Comparison of ENCODE assay signal across 33 cellular contexts in genomic region chr10:96578022-96578421, GRCh38. TPM values are rescaled to one million over a fixed set of nuclear protein-coding genes. Genes with fewer than 3 reads are reported as not detected.
DNase-seq lines count a peak whose midpoint lies in the region; ATAC-seq and TF ChIP-seq lines count a peak whose summit lies in the region.
"Had no signal": no experiment of that assay in that cellular context is flagged by ENCODE, and none has a peak within 500 bp of the region (broad histone marks: within the 10 kb centered on the region; RNA-seq: fewer than 3 reads in every experiment).

No MANE protein-coding gene starts in this region.

- TF ChIP-seq POLR2A in body of pancreas (IDR thresholded peaks at IDR 0.05): no peak
- no peak for TF ChIP-seq POLR2A in transverse colon (IDR thresholded peaks at IDR 0.05)

- H3K9me3 Mint-ChIP-seq in activated CD4-positive, alpha-beta T cell treated with anti-CD3 and anti-CD28 coated beads for 36 hours (ENCODE audit: low read depth): no peaks in the 10 kb centered on the region
- H3K9me3 Mint-ChIP-seq in immature natural killer cell: no peaks in the 10 kb centered on the region
- H3K9me3 Mint-ChIP-seq: activated CD4-positive, alpha-beta memory T cell treated with anti-CD3 and anti-CD28 coated beads for 36 hours; activated naive CD4-positive, alpha-beta T cell treated with anti-CD3 and anti-CD28 coated beads, Interleukin-2, amount 50 U/mL, for 24 hours; activated T-helper 2 cell treated with anti-CD3 and anti-CD28 coated beads, Interferon-gamma antibody, Interleukin-2, Interleukin-4, amounts not matched to agents 10 μg/mL and 5 μg/mL and 100 μg/mL, durations not matched to agents 14 hours and 24 hours and 36 hours; CD8-positive, alpha-beta memory T cell; dendritic cell treated with granulocyte-macrophage colony-stimulating factor and Interleukin-4, amounts not matched to agents 40 ng/mL and 50 ng/mL, for 4 days; H9 had no signal

- in situ Hi-C loops in transverse colon (cut with MboI; ENCODE audit: low pct_ligation_motif_present in 1 of 4, low pct_unique_long_range_greater_than_20kb in 1 of 4, low sequenced_read_pairs in 3 of 4): no loop called here

- peak overlapping the region in 3 of 4 donors; percentile 47 to 72 (median 67) for H3K27ac ChIP-seq in body of pancreas
- peak overlapping the region; percentile 34 to 65 (median 54) for H3K27ac ChIP-seq in transverse colon
- H3K27ac ChIP-seq: A549, testis, uterus, WERI-Rb-1 had no signal

- H3K27me3 Mint-ChIP-seq in activated CD4-positive, alpha-beta T cell treated with anti-CD3 and anti-CD28 coated beads for 36 hours: no peaks in the 10 kb centered on the region
- H3K27me3 Mint-ChIP-seq in immature natural killer cell (ENCODE audit: low read depth in 3 of 3): peaks cover 0 to 5% (median 0%) of the 10 kb centered on the region in 3 donors
- H3K27me3 Mint-ChIP-seq: activated CD4-positive, alpha-beta memory T cell treated with anti-CD3 and anti-CD28 coated beads for 36 hours; activated naive CD4-positive, alpha-beta T cell treated with anti-CD3 and anti-CD28 coated beads, Interleukin-2, amount 50 U/mL, for 24 hours; CD8-positive, alpha-beta memory T cell; dendritic cell treated with granulocyte-macrophage colony-stimulating factor and Interleukin-4, amounts not matched to agents 40 ng/mL and 50 ng/mL, for 4 days; stimulated activated naive B cell treated with anti-CD40 and anti-IgM and Interleukin-4, amounts not matched to agents 10 μg/mL and 1 μg/mL and 100 μg/mL, for 72 hours had no signal

- H3K36me3 Mint-ChIP-seq in activated CD4-positive, alpha-beta T cell treated with anti-CD3 and anti-CD28 coated beads for 36 hours (ENCODE audit: low read depth): peaks cover 41% of the 10 kb centered on the region
- peaks cover 0 to 12% (median 0%) of the 10 kb centered on the region in 3 donors for H3K36me3 Mint-ChIP-seq in immature natural killer cell

- CTCF ChIA-PET in activated CD4-positive, alpha-beta T cell treated with anti-CD3 and anti-CD28 coated beads for 36 hours (lab: Charles Lee): interaction anchor here (0.6 kb wide), 1 partner anchor 1299 kb away, joined by 3 read pairs; no protein-coding TSS in a partner anchor

- DNase-seq in activated CD4-positive, alpha-beta T cell treated with anti-CD3 and anti-CD28 coated beads for 36 hours: no peak
- no peak for DNase-seq in activated CD4-positive, alpha-beta T cell treated with anti-CD3 and anti-CD28 coated beads for 4 hours
- no peak for DNase-seq in body of pancreas
- DNase-seq in immature natural killer cell: no peak
- DNase-seq in transverse colon: no peak
- no peak for DNase-seq in superior temporal gyrus (ENCODE audit: extremely low spot score)
- DNase-seq: activated CD4-positive, alpha-beta memory T cell treated with anti-CD3 and anti-CD28 coated beads for 36 hours; activated CD8-positive, alpha-beta memory T cell treated with anti-CD3 and anti-CD28 coated beads, Interleukin-2, amount 50 U/mL, for 48 hours; AML-193; aorta; caudate nucleus; CD8-positive, alpha-beta memory T cell; GDM1; H9; kidney; MG63; NCI-H1105 treated with DMSO at 0.1 percent for 48 hours; NCI-H2029 treated with DMSO at 0.1 percent for 48 hours; NCI-H526 treated with DMSO at 0.1 percent for 48 hours; SHP77 treated with DMSO at 0.1 percent for 48 hours; stimulated activated naive B cell treated with anti-CD40 and anti-IgM and Interleukin-4, amounts not matched to agents 10 μg/mL and 1 μg/mL and 100 μg/mL, for 72 hours; testis; uterus; WERI-Rb-1 had no signal

- no peak for TF ChIP-seq EP300 in transverse colon (IDR thresholded peaks at IDR 0.05; ENCODE audit: low read depth)

- 24 to 30% methylated on average over 4 of the region's 4 CpGs for WGBS in body of pancreas, 2 donors
- 54 to 55% methylated on average over 4 of the region's 4 CpGs for WGBS in transverse colon (ENCODE audit: low coverage in 1 of 2), 2 donors

- no peak overlapping the region for H3K4me3 Mint-ChIP-seq in activated CD4-positive, alpha-beta T cell treated with anti-CD3 and anti-CD28 coated beads for 36 hours
- no peak overlapping the region for H3K4me3 Mint-ChIP-seq in immature natural killer cell
- H3K4me3 Mint-ChIP-seq: activated CD4-positive, alpha-beta memory T cell treated with anti-CD3 and anti-CD28 coated beads for 36 hours; activated naive CD4-positive, alpha-beta T cell treated with anti-CD3 and anti-CD28 coated beads, Interleukin-2, amount 50 U/mL, for 24 hours; dendritic cell treated with granulocyte-macrophage colony-stimulating factor and Interleukin-4, amounts not matched to agents 40 ng/mL and 50 ng/mL, for 4 days; H9; stimulated activated naive B cell treated with anti-CD40 and anti-IgM and Interleukin-4, amounts not matched to agents 10 μg/mL and 1 μg/mL and 100 μg/mL, for 72 hours had no signal

- H3K4me1 ChIP-seq in body of pancreas (peaks cover 74% of the 10 kb centered on the region), transverse colon (peaks cover 26 to 80% (median 62%) of the 10 kb centered on the region in 4 donors)
- H3K4me1 ChIP-seq: uterus had no signal

- peaks cover 0 to 2% of the 10 kb centered on the region in 2 donors for H3K36me3 ChIP-seq in body of pancreas (replicated peaks in 1 of 2; ENCODE audit: insufficient read depth in 1 of 2, low read depth in 2 of 2)
- peaks cover 0 to 6% (median 2%) of the 10 kb centered on the region in 4 donors for H3K36me3 ChIP-seq in transverse colon
- H3K36me3 ChIP-seq: uterus had no signal

- POLR2A ChIA-PET in activated CD4-positive, alpha-beta T cell treated with anti-CD3 and anti-CD28 coated beads for 36 hours (lab: Charles Lee): no interaction called here

- H3K27ac Mint-ChIP-seq in activated CD4-positive, alpha-beta T cell treated with anti-CD3 and anti-CD28 coated beads for 36 hours: peak overlapping the region; percentile 20
- H3K27ac Mint-ChIP-seq in immature natural killer cell: peak overlapping the region in 5 of 6 donors; percentile 38 to 64 (median 62)
- H3K27ac Mint-ChIP-seq: activated CD4-positive, alpha-beta memory T cell treated with anti-CD3 and anti-CD28 coated beads for 36 hours; activated naive CD4-positive, alpha-beta T cell treated with anti-CD3 and anti-CD28 coated beads, Interleukin-2, amount 50 U/mL, for 24 hours; activated T-helper 2 cell treated with anti-CD3 and anti-CD28 coated beads, Interferon-gamma antibody, Interleukin-2, Interleukin-4, amounts not matched to agents 10 μg/mL and 5 μg/mL and 100 μg/mL, durations not matched to agents 14 hours and 24 hours and 36 hours; dendritic cell treated with granulocyte-macrophage colony-stimulating factor and Interleukin-4, amounts not matched to agents 40 ng/mL and 50 ng/mL, for 4 days; stimulated activated naive B cell treated with anti-CD40 and anti-IgM and Interleukin-4, amounts not matched to agents 10 μg/mL and 1 μg/mL and 100 μg/mL, for 72 hours had no signal

- no peaks in the 10 kb centered on the region for H3K9me3 ChIP-seq in body of pancreas
- no peaks in the 10 kb centered on the region for H3K9me3 ChIP-seq in transverse colon
- H3K9me3 ChIP-seq: A549, MG63, testis, uterus had no signal

- peak; percentile 33 for ATAC-seq in activated CD4-positive, alpha-beta T cell treated with anti-CD3 and anti-CD28 coated beads for 36 hours
- ATAC-seq in body of pancreas: peak; percentile 65
- ATAC-seq in HG02870 (IDR thresholded peaks at IDR 0.05; ENCODE audit: unreplicated experiment): no peak
- ATAC-seq in GM21447 (IDR thresholded peaks at IDR 0.05; ENCODE audit: unreplicated experiment): no peak
- ATAC-seq: Panc1; sciatic nerve; stimulated activated naive B cell treated with anti-CD40 and anti-IgM and Interleukin-4, amounts not matched to agents 10 μg/mL and 1 μg/mL and 100 μg/mL, for 72 hours had no signal

- intact Hi-C loops in activated CD4-positive, alpha-beta T cell treated with anti-CD3 and anti-CD28 coated beads for 36 hours (cut with DNase I, micrococcal nuclease): no loop called here
- intact Hi-C loops in body of pancreas (cut with DNase I): no loop called here
- intact Hi-C loops in transverse colon (cut with DNase I; ENCODE audit: low total_unique reads): no loop called here

- TF ChIP-seq CTCF in body of pancreas (IDR thresholded peaks at IDR 0.05): no peak
- TF ChIP-seq CTCF in transverse colon (IDR thresholded peaks at IDR 0.05): no peak

- peaks cover 65% of the 10 kb centered on the region for H3K4me1 Mint-ChIP-seq in activated CD4-positive, alpha-beta T cell treated with anti-CD3 and anti-CD28 coated beads for 36 hours
- H3K4me1 Mint-ChIP-seq in immature natural killer cell: peaks cover 78 to 99% of the 10 kb centered on the region in 2 donors

- H3K27me3 ChIP-seq in body of pancreas (no peaks in the 10 kb centered on the region), transverse colon (no peaks in the 10 kb centered on the region)
- H3K27me3 ChIP-seq: MG63, testis, uterus had no signal

- H3K4me3 ChIP-seq in body of pancreas (no peak overlapping the region), transverse colon (no peak overlapping the region)
- H3K4me3 ChIP-seq: A549, lung, MG63, testis, uterus had no signal

RNA-seq across cellular contexts. Expression of gene TM9SF3, which starts 8.8 kb away (rescaled TPM):
- 10 to 100 TPM; 45.3 to 70.2 TPM for total RNA-seq in activated CD4-positive, alpha-beta T cell treated with anti-CD3 and anti-CD28 coated beads for 36 hours
- 10 to 100 TPM; 73.7 to 75.2 TPM for total RNA-seq in body of pancreas
- polyA plus RNA-seq in immature natural killer cell: 10 to 100 TPM; 66.9 to 90.9 (median 87.2) TPM
- 100 to 1,000 TPM in 1 of 4 donors, 10 to 100 TPM in 3; 34.4 to 133 (median 77.3) TPM for total RNA-seq in transverse colon

Comparison
In these comparisons a context has a peak if more than half of its experiments do, and no peak if none do; other contexts are left out.
1. ATAC-seq: peak in activated CD4-positive, alpha-beta T cell treated with anti-CD3 and anti-CD28 coated beads for 36 hours (single experiment) and body of pancreas (single experiment); none in HG02870 (single experiment) and GM21447 (single experiment).